1 cellular context compared by ENCODE assay signal in the genomic region with DNA sequence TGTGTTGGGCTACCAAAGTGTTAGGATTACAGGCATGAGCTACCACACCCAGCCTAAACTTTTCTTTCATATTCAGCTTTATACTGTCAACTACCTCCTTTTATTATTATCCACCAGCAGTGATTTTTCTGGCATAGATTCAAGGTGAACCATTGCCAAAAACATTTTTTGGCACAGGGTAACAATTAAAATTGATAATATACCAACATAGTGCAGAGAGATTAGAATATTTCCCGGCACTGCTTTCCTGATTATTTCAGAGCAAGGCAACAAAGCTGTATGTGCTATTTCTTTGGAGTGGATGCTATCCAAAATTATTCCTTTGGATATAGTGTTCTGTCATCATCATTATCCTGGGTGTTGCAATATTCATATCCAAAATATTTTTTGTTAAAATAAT.
TF ChIP-seq lines count a peak whose summit lies in the region.

No MANE protein-coding gene starts in this region.

TF ChIP-seq in GM23338, 12 proteins besides CTCF, POLR2A, EP300 and RAD21 (continued from another document):
- TF ChIP-seq, protein P1, sequence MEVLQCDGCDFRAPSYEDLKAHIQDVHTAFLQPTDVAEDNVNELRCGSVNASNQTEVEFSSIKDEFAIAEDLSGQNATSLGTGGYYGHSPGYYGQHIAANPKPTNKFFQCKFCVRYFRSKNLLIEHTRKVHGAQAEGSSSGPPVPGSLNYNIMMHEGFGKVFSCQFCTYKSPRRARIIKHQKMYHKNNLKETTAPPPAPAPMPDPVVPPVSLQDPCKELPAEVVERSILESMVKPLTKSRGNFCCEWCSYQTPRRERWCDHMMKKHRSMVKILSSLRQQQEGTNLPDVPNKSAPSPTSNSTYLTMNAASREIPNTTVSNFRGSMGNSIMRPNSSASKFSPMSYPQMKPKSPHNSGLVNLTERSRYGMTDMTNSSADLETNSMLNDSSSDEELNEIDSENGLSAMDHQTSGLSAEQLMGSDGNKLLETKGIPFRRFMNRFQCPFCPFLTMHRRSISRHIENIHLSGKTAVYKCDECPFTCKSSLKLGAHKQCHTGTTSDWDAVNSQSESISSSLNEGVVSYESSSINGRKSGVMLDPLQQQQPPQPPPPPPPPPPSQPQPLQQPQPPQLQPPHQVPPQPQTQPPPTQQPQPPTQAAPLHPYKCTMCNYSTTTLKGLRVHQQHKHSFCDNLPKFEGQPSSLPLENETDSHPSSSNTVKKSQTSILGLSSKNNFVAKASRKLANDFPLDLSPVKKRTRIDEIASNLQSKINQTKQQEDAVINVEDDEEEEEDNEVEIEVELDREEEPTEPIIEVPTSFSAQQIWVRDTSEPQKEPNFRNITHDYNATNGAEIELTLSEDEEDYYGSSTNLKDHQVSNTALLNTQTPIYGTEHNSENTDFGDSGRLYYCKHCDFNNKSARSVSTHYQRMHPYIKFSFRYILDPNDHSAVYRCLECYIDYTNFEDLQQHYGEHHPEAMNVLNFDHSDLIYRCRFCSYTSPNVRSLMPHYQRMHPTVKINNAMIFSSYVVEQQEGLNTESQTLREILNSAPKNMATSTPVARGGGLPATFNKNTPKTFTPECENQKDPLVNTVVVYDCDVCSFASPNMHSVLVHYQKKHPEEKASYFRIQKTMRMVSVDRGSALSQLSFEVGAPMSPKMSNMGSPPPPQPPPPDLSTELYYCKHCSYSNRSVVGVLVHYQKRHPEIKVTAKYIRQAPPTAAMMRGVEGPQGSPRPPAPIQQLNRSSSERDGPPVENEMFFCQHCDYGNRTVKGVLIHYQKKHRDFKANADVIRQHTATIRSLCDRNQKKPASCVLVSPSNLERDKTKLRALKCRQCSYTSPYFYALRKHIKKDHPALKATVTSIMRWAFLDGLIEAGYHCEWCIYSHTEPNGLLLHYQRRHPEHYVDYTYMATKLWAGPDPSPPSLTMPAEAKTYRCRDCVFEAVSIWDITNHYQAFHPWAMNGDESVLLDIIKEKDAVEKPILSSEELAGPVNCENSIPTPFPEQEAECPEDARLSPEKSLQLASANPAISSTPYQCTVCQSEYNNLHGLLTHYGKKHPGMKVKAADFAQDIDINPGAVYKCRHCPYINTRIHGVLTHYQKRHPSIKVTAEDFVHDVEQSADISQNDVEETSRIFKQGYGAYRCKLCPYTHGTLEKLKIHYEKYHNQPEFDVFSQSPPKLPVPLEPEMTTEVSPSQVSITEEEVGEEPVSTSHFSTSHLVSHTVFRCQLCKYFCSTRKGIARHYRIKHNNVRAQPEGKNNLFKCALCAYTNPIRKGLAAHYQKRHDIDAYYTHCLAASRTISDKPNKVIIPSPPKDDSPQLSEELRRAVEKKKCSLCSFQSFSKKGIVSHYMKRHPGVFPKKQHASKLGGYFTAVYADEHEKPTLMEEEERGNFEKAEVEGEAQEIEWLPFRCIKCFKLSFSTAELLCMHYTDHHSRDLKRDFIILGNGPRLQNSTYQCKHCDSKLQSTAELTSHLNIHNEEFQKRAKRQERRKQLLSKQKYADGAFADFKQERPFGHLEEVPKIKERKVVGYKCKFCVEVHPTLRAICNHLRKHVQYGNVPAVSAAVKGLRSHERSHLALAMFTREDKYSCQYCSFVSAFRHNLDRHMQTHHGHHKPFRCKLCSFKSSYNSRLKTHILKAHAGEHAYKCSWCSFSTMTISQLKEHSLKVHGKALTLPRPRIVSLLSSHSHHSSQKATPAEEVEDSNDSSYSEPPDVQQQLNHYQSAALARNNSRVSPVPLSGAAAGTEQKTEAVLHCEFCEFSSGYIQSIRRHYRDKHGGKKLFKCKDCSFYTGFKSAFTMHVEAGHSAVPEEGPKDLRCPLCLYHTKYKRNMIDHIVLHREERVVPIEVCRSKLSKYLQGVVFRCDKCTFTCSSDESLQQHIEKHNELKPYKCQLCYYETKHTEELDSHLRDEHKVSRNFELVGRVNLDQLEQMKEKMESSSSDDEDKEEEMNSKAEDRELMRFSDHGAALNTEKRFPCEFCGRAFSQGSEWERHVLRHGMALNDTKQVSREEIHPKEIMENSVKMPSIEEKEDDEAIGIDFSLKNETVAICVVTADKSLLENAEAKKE (CRISPR knock-in tag; IDR thresholded peaks at IDR 0.05) = no peak
- no peak for TF ChIP-seq CREB1 (CRISPR knock-in tag; IDR thresholded peaks at IDR 0.05; ENCODE audit: low read depth)
